In the genomic region with DNA sequence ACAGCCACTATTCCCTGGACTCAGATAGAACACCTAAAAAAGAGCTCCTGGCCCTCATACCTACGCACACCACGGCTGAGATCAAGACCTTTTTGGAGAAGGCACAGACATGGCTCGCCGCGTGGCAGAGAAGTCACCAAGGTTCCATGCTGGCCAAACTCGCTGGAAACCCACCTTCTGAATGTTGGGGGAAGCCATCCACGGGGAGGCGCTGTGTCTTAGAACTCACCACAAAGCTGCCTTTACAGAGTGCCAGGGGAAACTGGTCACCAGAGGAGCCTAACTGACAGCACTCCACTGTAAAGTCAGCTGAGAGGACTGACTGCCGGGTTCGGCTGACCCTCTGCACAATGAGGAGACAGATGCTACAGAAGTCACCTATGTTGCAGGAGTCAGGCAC, we compare ENCODE assay signal across 1 cellular context.
TF ChIP-seq lines count a peak whose summit lies in the region.

No MANE protein-coding gene starts in this region.

TF ChIP-seq in H1, 55 proteins besides CTCF, POLR2A, EP300 and RAD21:
- TF ChIP-seq, protein P1, sequence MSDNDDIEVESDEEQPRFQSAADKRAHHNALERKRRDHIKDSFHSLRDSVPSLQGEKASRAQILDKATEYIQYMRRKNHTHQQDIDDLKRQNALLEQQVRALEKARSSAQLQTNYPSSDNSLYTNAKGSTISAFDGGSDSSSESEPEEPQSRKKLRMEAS (IDR thresholded peaks at IDR 0.05) = peak; percentile 80
- TF ChIP-seq SAP30 (IDR thresholded peaks at IDR 0.05; ENCODE audit: insufficient read depth, insufficient replicate concordance, low read length) = no peak
- TF ChIP-seq, protein P2, sequence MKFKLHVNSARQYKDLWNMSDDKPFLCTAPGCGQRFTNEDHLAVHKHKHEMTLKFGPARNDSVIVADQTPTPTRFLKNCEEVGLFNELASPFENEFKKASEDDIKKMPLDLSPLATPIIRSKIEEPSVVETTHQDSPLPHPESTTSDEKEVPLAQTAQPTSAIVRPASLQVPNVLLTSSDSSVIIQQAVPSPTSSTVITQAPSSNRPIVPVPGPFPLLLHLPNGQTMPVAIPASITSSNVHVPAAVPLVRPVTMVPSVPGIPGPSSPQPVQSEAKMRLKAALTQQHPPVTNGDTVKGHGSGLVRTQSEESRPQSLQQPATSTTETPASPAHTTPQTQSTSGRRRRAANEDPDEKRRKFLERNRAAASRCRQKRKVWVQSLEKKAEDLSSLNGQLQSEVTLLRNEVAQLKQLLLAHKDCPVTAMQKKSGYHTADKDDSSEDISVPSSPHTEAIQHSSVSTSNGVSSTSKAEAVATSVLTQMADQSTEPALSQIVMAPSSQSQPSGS (IDR thresholded peaks at IDR 0.05; ENCODE audit: low read length) = no peak
- no peak for TF ChIP-seq BRCA1 (IDR thresholded peaks at IDR 0.05; ENCODE audit: low read depth, low read length)
- no peak for TF ChIP-seq NANOG (IDR thresholded peaks at IDR 0.05; ENCODE audit: insufficient read depth, low read depth, low read length, poor library complexity, severe bottlenecking)
- TF ChIP-seq YY1 (IDR thresholded peaks at IDR 0.05; ENCODE audit: low read depth, low read length) = 0 out of 2 replicates have a peak, but pooled peaks have one; percentile 38
- 0 out of 2 replicates have a peak, but pooled peaks have one; percentile 33 for TF ChIP-seq E2F6 (IDR thresholded peaks at IDR 0.05)
- no peak for TF ChIP-seq TCF12 (IDR thresholded peaks at IDR 0.05; ENCODE audit: low read depth, low read length)
- TF ChIP-seq BACH1 (IDR thresholded peaks at IDR 0.05; ENCODE audit: low read length) = no peak
- TF ChIP-seq SIN3A (conservative IDR thresholded peaks at IDR 0.05 in 1 of 2, IDR thresholded peaks at IDR 0.05 in 1 of 2; ENCODE audit: low read depth in 1 of 2, low read length in 2 of 2) = peak in 1 of 2 experiments; percentile 49; a peak in 1 of 4 replicates
